Comparison of ENCODE assay signal across 11 cellular contexts in the genomic region with DNA sequence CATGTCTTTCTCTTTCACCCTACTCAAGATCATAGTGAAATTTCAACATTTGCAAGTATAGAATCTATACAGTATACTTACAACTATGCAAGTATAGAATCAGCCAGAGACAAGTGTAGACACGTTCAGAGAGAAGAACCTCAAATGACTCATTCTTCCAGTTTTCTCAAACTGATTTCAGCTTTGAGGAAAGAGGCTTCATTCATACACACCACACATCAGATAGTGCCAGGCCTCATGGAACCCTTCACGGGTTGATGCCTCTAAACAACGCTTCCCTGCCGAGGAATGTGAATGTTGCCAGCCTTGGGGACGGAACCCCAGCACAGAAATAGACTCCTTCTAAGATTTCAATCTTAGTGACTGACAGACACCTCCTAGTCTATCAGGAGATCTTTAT.
DNase-seq lines count a peak whose midpoint lies in the region; ATAC-seq, FAIRE-seq and TF ChIP-seq lines count a peak whose summit lies in the region.
"Had no signal": no experiment of that assay in that cellular context is flagged by ENCODE, and none has a peak within 500 bp of the region (broad histone marks: within the 10 kb centered on the region; RNA-seq: fewer than 3 reads in every experiment).

No MANE protein-coding gene starts in this region.

- no peak overlapping the region for H3K27ac ChIP-seq in A673 (ENCODE audit: low read depth, low read length, poor library complexity, severe bottlenecking)
- H3K27ac ChIP-seq in pancreas, result no peak overlapping the region

- no TSS peak for BruUV-seq in A673 (replicated peaks; lab: Mats Ljungman, UMichigan)

- peak overlapping the region; percentile 51 for H3K4me3 Mint-ChIP-seq in activated naive CD4-positive, alpha-beta T cell treated with anti-CD3 and anti-CD28 coated beads, Interleukin-2, amount 50 U/mL, for 24 hours
- H3K4me3 Mint-ChIP-seq in stimulated activated naive CD8-positive, alpha-beta T cell treated with anti-CD3 and anti-CD28 coated beads, Interleukin-15, amount 100 ng/mL, for 72 hours, result peak overlapping the region; percentile 45 to 67
- H3K4me3 Mint-ChIP-seq: central memory CD8-positive, alpha-beta T cell had no signal

- H3K27me3 Mint-ChIP-seq in activated naive CD4-positive, alpha-beta T cell treated with anti-CD3 and anti-CD28 coated beads, Interleukin-2, amount 50 U/mL, for 24 hours, result no peaks in the 10 kb centered on the region
- H3K27me3 Mint-ChIP-seq in stimulated activated naive CD8-positive, alpha-beta T cell treated with anti-CD3 and anti-CD28 coated beads, Interleukin-15, amount 100 ng/mL, for 72 hours, result no peaks in the 10 kb centered on the region
- H3K27me3 Mint-ChIP-seq: central memory CD8-positive, alpha-beta T cell had no signal

- CTCF ChIA-PET in A673 (lab: Charles Lee), result no interaction called here

- no peaks in the 10 kb centered on the region for H3K9me3 ChIP-seq in A673 (ENCODE audit: low read depth, low read length, poor library complexity, severe bottlenecking)
- no peaks in the 10 kb centered on the region for H3K9me3 ChIP-seq in pancreas

- POLR2A ChIA-PET in A673 (lab: Charles Lee; ENCODE audit: low non-redundant PET), result no interaction called here

- intact Hi-C loops in A673 (cut with micrococcal nuclease; ENCODE audit: unreplicated experiment) (no loop called here), pancreas (cut with DNase I) (no loop called here)

- H3K4me1 Mint-ChIP-seq in activated naive CD4-positive, alpha-beta T cell treated with anti-CD3 and anti-CD28 coated beads, Interleukin-2, amount 50 U/mL, for 24 hours, result peaks cover 98% of the 10 kb centered on the region
- H3K4me1 Mint-ChIP-seq in stimulated activated naive CD8-positive, alpha-beta T cell treated with anti-CD3 and anti-CD28 coated beads, Interleukin-15, amount 100 ng/mL, for 72 hours, result peaks cover 97% of the 10 kb centered on the region

- no peaks in the 10 kb centered on the region for H3K4me1 ChIP-seq in A673 (ENCODE audit: insufficient read depth, low read length, poor library complexity, severe bottlenecking)
- H3K4me1 ChIP-seq in pancreas, result peaks cover 0 to 39% (median 4%) of the 10 kb centered on the region in 3 donors

- H3K36me3 Mint-ChIP-seq in activated naive CD4-positive, alpha-beta T cell treated with anti-CD3 and anti-CD28 coated beads, Interleukin-2, amount 50 U/mL, for 24 hours, result peaks cover 2% of the 10 kb centered on the region

- H3K9me3 Mint-ChIP-seq in activated naive CD4-positive, alpha-beta T cell treated with anti-CD3 and anti-CD28 coated beads, Interleukin-2, amount 50 U/mL, for 24 hours, result no peaks in the 10 kb centered on the region
- H3K9me3 Mint-ChIP-seq in stimulated activated naive CD8-positive, alpha-beta T cell treated with anti-CD3 and anti-CD28 coated beads, Interleukin-15, amount 100 ng/mL, for 72 hours, result no peaks in the 10 kb centered on the region
- H3K9me3 Mint-ChIP-seq: central memory CD8-positive, alpha-beta T cell had no signal

- H3K36me3 ChIP-seq in A673 (ENCODE audit: insufficient read depth, low read length, poor library complexity, severe bottlenecking) (no peaks in the 10 kb centered on the region), pancreas (no peaks in the 10 kb centered on the region)

- H3K4me3 ChIP-seq in choroid plexus epithelial cell (ENCODE audit: low read depth, low read length), result no peak overlapping the region
- H3K4me3 ChIP-seq in A673 (ENCODE audit: low read depth, low read length, poor library complexity, severe bottlenecking), result no peak overlapping the region
- H3K4me3 ChIP-seq in pancreas, result no peak overlapping the region

- no peak for FAIRE-seq in pancreas (lab: Jason Lieb, UNC)

- 88 to 93% methylated on average over 5 of the region's 5 CpGs for WGBS in pancreas, 2 donors

- DNase-seq in activated naive CD4-positive, alpha-beta T cell treated with Interleukin-2 at 50 U/mL for 16 hours, result no peak
- DNase-seq in NOMO-1 treated with DMSO at 0.1 percent for 48 hours (lab: John Stamatoyannopoulos, UW; ENCODE audit: unreplicated experiment), result peak; percentile 74
- DNase-seq in choroid plexus epithelial cell (ENCODE audit: low read depth), result peak; percentile 33
- DNase-seq in stimulated activated naive CD8-positive, alpha-beta T cell treated with anti-CD3 and anti-CD28 coated beads, Interleukin-15, amount 100 ng/mL, for 72 hours, result no peak
- DNase-seq in A673 (ENCODE audit: low spot score), result no peak
- DNase-seq in pancreas, result no peak
- DNase-seq: NCI-H1694 treated with DMSO at 0.1 percent for 48 hours, OCI-M1 had no signal

- no peaks in the 10 kb centered on the region for H3K27me3 ChIP-seq in A673 (replicated peaks; ENCODE audit: insufficient read depth, low read depth, low read length, poor library complexity)
- H3K27me3 ChIP-seq in pancreas, result no peaks in the 10 kb centered on the region

- ATAC-seq in stimulated activated naive CD8-positive, alpha-beta T cell treated with anti-CD3 and anti-CD28 coated beads, Interleukin-15, amount 100 ng/mL, for 72 hours, result peak; percentile 68
- no peak for ATAC-seq in HG03159 (IDR thresholded peaks at IDR 0.05; ENCODE audit: unreplicated experiment)
- no peak for ATAC-seq in pancreas

- TF ChIP-seq CTCF in choroid plexus epithelial cell (conservative IDR thresholded peaks at IDR 0.05; ENCODE audit: low read depth, low read length) (no peak), A673 (conservative IDR thresholded peaks at IDR 0.05; ENCODE audit: low read depth, low read length) (no peak), pancreas (IDR thresholded peaks at IDR 0.05) (no peak)

- H3K27ac Mint-ChIP-seq in activated naive CD4-positive, alpha-beta T cell treated with anti-CD3 and anti-CD28 coated beads, Interleukin-2, amount 50 U/mL, for 24 hours, result peak overlapping the region; percentile 96
- H3K27ac Mint-ChIP-seq in stimulated activated naive CD8-positive, alpha-beta T cell treated with anti-CD3 and anti-CD28 coated beads, Interleukin-15, amount 100 ng/mL, for 72 hours, result peak overlapping the region; percentile 97

Comparison
In these comparisons a context has a peak if more than half of its experiments do, and no peak if none do; other contexts are left out.
1. DNase-seq: peak in NOMO-1 treated with DMSO at 0.1 percent for 48 hours (single experiment) and choroid plexus epithelial cell (single experiment); none in activated naive CD4-positive, alpha-beta T cell treated with Interleukin-2 at 50 U/mL for 16 hours (single experiment), stimulated activated naive CD8-positive, alpha-beta T cell treated with anti-CD3 and anti-CD28 coated beads, Interleukin-15, amount 100 ng/mL, for 72 hours (0 of 2), A673 (single experiment) and pancreas (0 of 6).